26 cellular contexts compared by ENCODE assay signal in genomic region chr4:80615099-80615498, GRCh38.
"Had no signal": no experiment of that assay in that cellular context is flagged by ENCODE, and none has a peak within 500 bp of the region (broad histone marks: within the 10 kb centered on the region; RNA-seq: fewer than 3 reads in every experiment).

No MANE protein-coding gene starts in this region.

- ATAC-seq: activated CD4-positive, CD25-positive, alpha-beta regulatory T cell treated with anti-CD3 and anti-CD28 coated beads, Interleukin-2, amount 50 U/mL, for 24 hours; activated CD8-positive, alpha-beta T cell treated with anti-CD3 and anti-CD28 coated beads, Interleukin-2, amount 10 ng/mL, durations not matched to agents 7 days and 5 days; SK-N-SH treated with all-trans-retinoic acid at 6 μM for 48 hours had no signal

- H3K9me3 ChIP-seq: breast epithelium, Peyer's patch, SJSA1 had no signal

- H3K27ac ChIP-seq: breast epithelium, Peyer's patch, RWPE1, SJSA1 had no signal

- H3K4me3 Mint-ChIP-seq: activated CD8-positive, alpha-beta T cell treated with anti-CD3 and anti-CD28 coated beads, Interleukin-2, amount 10 ng/mL, durations not matched to agents 7 days and 5 days; activated naive CD4-positive, alpha-beta T cell treated with anti-CD3 and anti-CD28 coated beads, Interleukin-2, amount 50 U/mL, for 24 hours; T-helper 1 cell treated with Interleukin-12 subunit alpha and Interleukin-12 subunit beta and Interleukin-4 antibody, amounts not matched to agents 30 μg/mL and 1 μg/mL, for 36 hours had no signal

- H3K27ac Mint-ChIP-seq: activated CD8-positive, alpha-beta T cell treated with anti-CD3 and anti-CD28 coated beads, Interleukin-2, amount 10 ng/mL, durations not matched to agents 7 days and 5 days; activated naive CD4-positive, alpha-beta T cell treated with anti-CD3 and anti-CD28 coated beads, Interleukin-2, amount 50 U/mL, for 24 hours; T-helper 1 cell treated with Interleukin-12 subunit alpha and Interleukin-12 subunit beta and Interleukin-4 antibody, amounts not matched to agents 30 μg/mL and 1 μg/mL, for 36 hours had no signal

- H3K4me1 ChIP-seq: breast epithelium, SJSA1 had no signal

- H3K27me3 Mint-ChIP-seq: activated naive CD4-positive, alpha-beta T cell treated with anti-CD3 and anti-CD28 coated beads, Interleukin-2, amount 50 U/mL, for 24 hours had no signal

- DNase-seq: activated CD4-positive, alpha-beta T cell treated with anti-CD3 and anti-CD28 coated beads for 48 hours; activated CD4-positive, alpha-beta T cell treated with anti-CD3 and anti-CD28 coated beads, Interleukin-2, amount 50 U/mL, for 4 hours; activated CD8-positive, alpha-beta memory T cell treated with anti-CD3 and anti-CD28 coated beads, Interleukin-2, amount 50 U/mL, for 48 hours; activated CD8-positive, alpha-beta T cell treated with anti-CD3 and anti-CD28 coated beads, Interleukin-2, amount 10 ng/mL, durations not matched to agents 7 days and 5 days; activated T-cell treated with anti-CD3 and anti-CD28 coated beads, Interleukin-2, amount 50 U/mL, for 1 hour; aorta; caudate nucleus; IMR-90; Kasumi-1; KBM-7; NCI-H1048; NCI-H1694 treated with DMSO at 0.1 percent for 48 hours; NCI-H2081; NCI-H446 treated with DMSO at 0.1 percent for 48 hours; NCI-H526 treated with DMSO at 0.1 percent for 48 hours; NCI-H82; OCI-M1; Peyer's patch; Right ventricle myocardium superior had no signal

- H3K27me3 ChIP-seq: breast epithelium, Peyer's patch, SJSA1 had no signal

- H3K36me3 ChIP-seq: breast epithelium, Peyer's patch, SJSA1 had no signal

- H3K9me3 Mint-ChIP-seq: activated naive CD4-positive, alpha-beta T cell treated with anti-CD3 and anti-CD28 coated beads, Interleukin-2, amount 50 U/mL, for 24 hours; T-helper 1 cell treated with Interleukin-12 subunit alpha and Interleukin-12 subunit beta and Interleukin-4 antibody, amounts not matched to agents 30 μg/mL and 1 μg/mL, for 36 hours had no signal

- H3K4me3 ChIP-seq: breast epithelium, Peyer's patch, SJSA1 had no signal
